In genomic region chr22:37020192-37020479, GRCh38 we compare ENCODE assay signal across 1 cellular context.
TF ChIP-seq lines count a peak whose summit lies in the region.

No MANE protein-coding gene starts in this region.

TF ChIP-seq in HepG2, 621 proteins besides CTCF, POLR2A, EP300 and RAD21 (continues in another document):
- no peak for TF ChIP-seq CREB3 (CRISPR knock-in tag; IDR thresholded peaks at IDR 0.05)
- no peak for TF ChIP-seq CBX1 (IDR thresholded peaks at IDR 0.05; ENCODE audit: low read depth)
- no peak for TF ChIP-seq ZMAT3 (CRISPR knock-in tag; conservative IDR thresholded peaks at IDR 0.05)
- TF ChIP-seq SYNCRIP (IDR thresholded peaks at IDR 0.05; ENCODE audit: insufficient read depth, low read depth, low read length): no peak
- no peak for TF ChIP-seq ZNF142 (CRISPR knock-in tag; IDR thresholded peaks at IDR 0.05)
- no peak for TF ChIP-seq PAXIP1 (CRISPR knock-in tag; conservative IDR thresholded peaks at IDR 0.05)
- no peak for TF ChIP-seq ATAD3A (CRISPR knock-in tag; IDR thresholded peaks at IDR 0.05)
- TF ChIP-seq MNT (IDR thresholded peaks at IDR 0.05): peak; percentile 48
- TF ChIP-seq ZNF556 (CRISPR knock-in tag; IDR thresholded peaks at IDR 0.05; ENCODE audit: borderline replicate concordance): no peak
- TF ChIP-seq RXRB (CRISPR knock-in tag; IDR thresholded peaks at IDR 0.05; ENCODE audit: borderline replicate concordance): no peak
- 0 out of 2 replicates have a peak, but pooled peaks have one; percentile 3 for TF ChIP-seq ZBTB38 (CRISPR knock-in tag; IDR thresholded peaks at IDR 0.05)
- no peak for TF ChIP-seq ZNF407 (CRISPR knock-in tag; IDR thresholded peaks at IDR 0.05; ENCODE audit: not compliant biosample characterization)
- TF ChIP-seq NRL (CRISPR knock-in tag; IDR thresholded peaks at IDR 0.05; ENCODE audit: borderline replicate concordance): no peak
- TF ChIP-seq CENPX (CRISPR knock-in tag; IDR thresholded peaks at IDR 0.05): no peak
- no peak for TF ChIP-seq ZNF224 (CRISPR knock-in tag; IDR thresholded peaks at IDR 0.05)
- TF ChIP-seq MAX (IDR thresholded peaks at IDR 0.05): peak; percentile 72
- 0 out of 2 replicates have a peak, but pooled peaks have one; percentile 33 for TF ChIP-seq ZNF878 (CRISPR knock-in tag; IDR thresholded peaks at IDR 0.05)
- no peak for TF ChIP-seq ZNF383 (CRISPR knock-in tag; IDR thresholded peaks at IDR 0.05; ENCODE audit: borderline replicate concordance)
- no peak for TF ChIP-seq MAFK (conservative IDR thresholded peaks at IDR 0.05 in 1 of 2, IDR thresholded peaks at IDR 0.05 in 1 of 2; ENCODE audit: low read length in 2 of 2)
- TF ChIP-seq DNMT1 (CRISPR knock-in tag; IDR thresholded peaks at IDR 0.05): no peak
- TF ChIP-seq ZC3H13 (CRISPR knock-in tag; IDR thresholded peaks at IDR 0.05): no peak
- peak; percentile 84 for TF ChIP-seq ZFY (CRISPR knock-in tag; IDR thresholded peaks at IDR 0.05)
- TF ChIP-seq FOXK1 (CRISPR knock-in tag; IDR thresholded peaks at IDR 0.05; ENCODE audit: borderline replicate concordance, low read depth): peak; percentile 8; the same call in 1 of the 2 replicates
- peak; percentile 79; the same call in 1 of the 2 replicates for TF ChIP-seq DMAP1 (CRISPR knock-in tag; IDR thresholded peaks at IDR 0.05)
- no peak for TF ChIP-seq ZBTB25 (CRISPR knock-in tag; IDR thresholded peaks at IDR 0.05)
- TF ChIP-seq ZNF441 (CRISPR knock-in tag; IDR thresholded peaks at IDR 0.05; ENCODE audit: borderline replicate concordance): 0 out of 2 replicates have a peak, but pooled peaks have one; percentile 9
- TF ChIP-seq PREB (CRISPR knock-in tag; IDR thresholded peaks at IDR 0.05): no peak
- TF ChIP-seq SOX5 (CRISPR knock-in tag; IDR thresholded peaks at IDR 0.05; ENCODE audit: borderline replicate concordance): no peak; the same call in 1 of the 2 replicates
- no peak for TF ChIP-seq MZF1 (CRISPR knock-in tag; IDR thresholded peaks at IDR 0.05; ENCODE audit: borderline replicate concordance)
